ENCODE assay signal across 1 cellular context in the genomic region with DNA sequence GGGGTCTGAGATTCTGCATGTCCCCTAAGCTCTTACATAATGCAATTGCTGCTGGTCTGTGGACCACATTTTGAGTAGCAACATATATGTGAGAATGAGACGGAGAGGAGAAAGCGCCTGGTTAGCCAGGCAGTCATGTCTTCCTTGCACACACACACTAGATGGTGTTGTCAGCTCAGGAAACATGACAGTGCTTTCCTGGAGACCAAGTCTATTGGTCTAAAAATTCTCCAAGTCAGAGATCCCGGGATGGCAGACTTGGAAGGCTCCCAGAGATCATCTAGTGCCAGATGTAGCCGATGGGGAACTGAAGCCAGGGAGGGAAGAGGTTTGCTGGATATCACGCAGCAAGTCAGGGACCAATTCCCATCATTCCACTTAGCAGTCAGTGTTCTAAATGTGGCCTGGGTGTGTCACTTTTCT.
A peak's percentile ranks its signal among the peaks of the same experiment; 100 is the strongest.
TF ChIP-seq lines count a peak whose summit lies in the region.

No MANE protein-coding gene starts in this region.

TF ChIP-seq in IMR-90, 13 proteins besides CTCF, POLR2A, EP300 and RAD21:
- no peak for TF ChIP-seq MAFK (IDR thresholded peaks at IDR 0.05; ENCODE audit: low read depth, low read length)
- no peak for TF ChIP-seq MXI1 (IDR thresholded peaks at IDR 0.05; ENCODE audit: borderline replicate concordance, low read depth, low read length)
- TF ChIP-seq SMC3 (IDR thresholded peaks at IDR 0.05; ENCODE audit: low read depth, low read length) = peak; percentile 89
- no peak for TF ChIP-seq RCOR1 (IDR thresholded peaks at IDR 0.05; ENCODE audit: insufficient replicate concordance, low read length)
- TF ChIP-seq BHLHE40 (IDR thresholded peaks at IDR 0.05; ENCODE audit: low read depth, low read length) = no peak
- TF ChIP-seq FOS (IDR thresholded peaks at IDR 0.05; ENCODE audit: low read depth, low read length) = no peak
- TF ChIP-seq, protein P1, sequence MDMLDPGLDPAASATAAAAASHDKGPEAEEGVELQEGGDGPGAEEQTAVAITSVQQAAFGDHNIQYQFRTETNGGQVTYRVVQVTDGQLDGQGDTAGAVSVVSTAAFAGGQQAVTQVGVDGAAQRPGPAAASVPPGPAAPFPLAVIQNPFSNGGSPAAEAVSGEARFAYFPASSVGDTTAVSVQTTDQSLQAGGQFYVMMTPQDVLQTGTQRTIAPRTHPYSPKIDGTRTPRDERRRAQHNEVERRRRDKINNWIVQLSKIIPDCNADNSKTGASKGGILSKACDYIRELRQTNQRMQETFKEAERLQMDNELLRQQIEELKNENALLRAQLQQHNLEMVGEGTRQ (IDR thresholded peaks at IDR 0.05; ENCODE audit: low read depth, low read length) = no peak
- TF ChIP-seq, protein P2, sequence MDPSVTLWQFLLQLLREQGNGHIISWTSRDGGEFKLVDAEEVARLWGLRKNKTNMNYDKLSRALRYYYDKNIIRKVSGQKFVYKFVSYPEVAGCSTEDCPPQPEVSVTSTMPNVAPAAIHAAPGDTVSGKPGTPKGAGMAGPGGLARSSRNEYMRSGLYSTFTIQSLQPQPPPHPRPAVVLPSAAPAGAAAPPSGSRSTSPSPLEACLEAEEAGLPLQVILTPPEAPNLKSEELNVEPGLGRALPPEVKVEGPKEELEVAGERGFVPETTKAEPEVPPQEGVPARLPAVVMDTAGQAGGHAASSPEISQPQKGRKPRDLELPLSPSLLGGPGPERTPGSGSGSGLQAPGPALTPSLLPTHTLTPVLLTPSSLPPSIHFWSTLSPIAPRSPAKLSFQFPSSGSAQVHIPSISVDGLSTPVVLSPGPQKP (IDR thresholded peaks at IDR 0.05; ENCODE audit: borderline replicate concordance, low read depth, low read length) = no peak
- TF ChIP-seq MAZ (IDR thresholded peaks at IDR 0.05; ENCODE audit: borderline replicate concordance, low read depth, low read length) = no peak
- TF ChIP-seq CEBPB (IDR thresholded peaks at IDR 0.05; ENCODE audit: low read depth, low read length) = peak; percentile 61
- no peak for TF ChIP-seq RFX5 (IDR thresholded peaks at IDR 0.05; ENCODE audit: low read depth, low read length)
